25 cellular contexts compared by ENCODE assay signal in genomic region chr12:124725612-124726237, GRCh38.
DNase-seq lines count a peak whose midpoint lies in the region; ATAC-seq and TF ChIP-seq lines count a peak whose summit lies in the region.
"Had no signal": no experiment of that assay in that cellular context is flagged by ENCODE, and none has a peak within 500 bp of the region (broad histone marks: within the 10 kb centered on the region; RNA-seq: fewer than 3 reads in every experiment).

No MANE protein-coding gene starts in this region.

- H3K4me1 Mint-ChIP-seq in dendritic cell treated with granulocyte-macrophage colony-stimulating factor and Interleukin-4, amounts not matched to agents 40 ng/mL and 50 ng/mL, for 4 days (ENCODE audit: low read depth) = peaks cover 48% of the 10 kb centered on the region
- peaks cover 44% of the 10 kb centered on the region for H3K4me1 Mint-ChIP-seq in osteocyte (ENCODE audit: unreplicated experiment)
- H3K4me1 Mint-ChIP-seq: activated CD4-positive, alpha-beta T cell treated with anti-CD3 and anti-CD28 coated beads, Interleukin-2, amount 10 ng/mL, durations not matched to agents 24 days and 14 days; GM23338 had no signal

- peak overlapping the region in 3 of 11 experiments; percentile 14 to 62 (median 46); a peak in 6 of 22 replicates for H3K9ac ChIP-seq in BLaER1 treated with 17β-estradiol and CSF1 and Interleukin-3, amounts not matched to agents 10 nM and 100 nM

- 83% methylated on average over 7 of the region's 7 CpGs for WGBS in right cardiac atrium

- no peaks in the 10 kb centered on the region for H3K9me3 Mint-ChIP-seq in dendritic cell treated with granulocyte-macrophage colony-stimulating factor and Interleukin-4, amounts not matched to agents 40 ng/mL and 50 ng/mL, for 4 days
- H3K9me3 Mint-ChIP-seq in osteocyte (ENCODE audit: unreplicated experiment) = peaks cover 4% of the 10 kb centered on the region
- H3K9me3 Mint-ChIP-seq: activated CD4-positive, alpha-beta T cell treated with anti-CD3 and anti-CD28 coated beads, Interleukin-2, amount 10 ng/mL, durations not matched to agents 24 days and 14 days; activated T-cell treated with anti-CD3 and anti-CD28 coated beads, Interleukin-2, amount 50 U/mL, for 4 hours; GM23338; stimulated activated naive CD8-positive, alpha-beta T cell treated with anti-CD3 and anti-CD28 coated beads, Interleukin-15, amount 100 ng/mL, for 72 hours had no signal

- peaks cover 6 to 14% (median 12%) of the 10 kb centered on the region in 11 experiments; a peak in 20 of 22 replicates for H3K9me3 ChIP-seq in BLaER1 treated with 17β-estradiol and CSF1 and Interleukin-3, amounts not matched to agents 10 nM and 100 nM (replicated peaks in 1 of 11)
- H3K9me3 ChIP-seq in right cardiac atrium (ENCODE audit: control insufficient read depth, low read length) (no peaks in the 10 kb centered on the region), osteoblast (ENCODE audit: low read depth, low read length) (no peaks in the 10 kb centered on the region)

- H3K36me3 Mint-ChIP-seq in dendritic cell treated with granulocyte-macrophage colony-stimulating factor and Interleukin-4, amounts not matched to agents 40 ng/mL and 50 ng/mL, for 4 days (ENCODE audit: low read depth) = no peaks in the 10 kb centered on the region
- H3K36me3 Mint-ChIP-seq in osteocyte (ENCODE audit: unreplicated experiment) = no peaks in the 10 kb centered on the region

- H3K4me3 Mint-ChIP-seq in dendritic cell treated with granulocyte-macrophage colony-stimulating factor and Interleukin-4, amounts not matched to agents 40 ng/mL and 50 ng/mL, for 4 days = no peak overlapping the region
- no peak overlapping the region for H3K4me3 Mint-ChIP-seq in osteocyte (ENCODE audit: unreplicated experiment)
- H3K4me3 Mint-ChIP-seq: activated CD4-positive, alpha-beta T cell treated with anti-CD3 and anti-CD28 coated beads, Interleukin-2, amount 10 ng/mL, durations not matched to agents 24 days and 14 days; activated T-cell treated with anti-CD3 and anti-CD28 coated beads, Interleukin-2, amount 50 U/mL, for 4 hours; GM23338; stimulated activated naive CD8-positive, alpha-beta T cell treated with anti-CD3 and anti-CD28 coated beads, Interleukin-15, amount 100 ng/mL, for 72 hours had no signal

- no peaks in the 10 kb centered on the region for H3K27me3 ChIP-seq in BLaER1 treated with 17β-estradiol and CSF1 and Interleukin-3, amounts not matched to agents 10 nM and 100 nM
- no peaks in the 10 kb centered on the region for H3K27me3 ChIP-seq in right cardiac atrium (ENCODE audit: control insufficient read depth, insufficient read depth)
- H3K27me3 ChIP-seq in osteoblast (ENCODE audit: insufficient read depth, low read length) = no peaks in the 10 kb centered on the region

- peak overlapping the region; percentile 90 for H3K27ac Mint-ChIP-seq in dendritic cell treated with granulocyte-macrophage colony-stimulating factor and Interleukin-4, amounts not matched to agents 40 ng/mL and 50 ng/mL, for 4 days
- H3K27ac Mint-ChIP-seq in osteocyte (ENCODE audit: unreplicated experiment) = no peak overlapping the region
- H3K27ac Mint-ChIP-seq: activated CD4-positive, alpha-beta T cell treated with anti-CD3 and anti-CD28 coated beads, Interleukin-2, amount 10 ng/mL, durations not matched to agents 24 days and 14 days; GM23338; naive B cell; stimulated activated naive CD8-positive, alpha-beta T cell treated with anti-CD3 and anti-CD28 coated beads, Interleukin-15, amount 100 ng/mL, for 72 hours had no signal

- DNase-seq in right cardiac atrium (no peak), osteoblast (ENCODE audit: insufficient read length, low spot score, missing footprints) (no peak), osteocyte (ENCODE audit: extremely low spot score, unreplicated experiment) (no peak), amniotic stem cell (lab: John Stamatoyannopoulos, UW) (no peak), 8988T (no peak)
- DNase-seq: ACHN; activated CD4-positive, alpha-beta T cell treated with anti-CD3 and anti-CD28 coated beads, Interleukin-2, amount 10 ng/mL, durations not matched to agents 24 days and 14 days; activated T-cell treated with anti-CD3 and anti-CD28 coated beads, Interleukin-2, amount 50 U/mL, for 4 hours; amygdala; cortex of kidney; KG1; kidney glomerular epithelial cell; naive B cell; NCI-H1436 treated with DMSO at 0.1 percent for 48 hours; NCI-H524; occipital lobe; stimulated activated naive CD8-positive, alpha-beta T cell treated with anti-CD3 and anti-CD28 coated beads, Interleukin-15, amount 100 ng/mL, for 72 hours; WERI-Rb-1 had no signal

- H3K79me2 ChIP-seq in osteoblast (ENCODE audit: insufficient read depth, low read length) = no peaks in the 10 kb centered on the region

- no peak overlapping the region for H2AFZ ChIP-seq in osteoblast (ENCODE audit: low read length)
- H2AFZ ChIP-seq: GM23338 had no signal

- ATAC-seq in right cardiac atrium = no peak
- ATAC-seq: activated T-cell treated with anti-CD3 and anti-CD28 coated beads, Interleukin-2, amount 50 U/mL, for 4 hours; GM23338; sciatic nerve; SK-N-SH treated with all-trans-retinoic acid at 6 μM for 48 hours; stimulated activated naive CD8-positive, alpha-beta T cell treated with anti-CD3 and anti-CD28 coated beads, Interleukin-15, amount 100 ng/mL, for 72 hours had no signal

- H4K20me1 ChIP-seq in BLaER1 treated with 17β-estradiol and CSF1 and Interleukin-3, amounts not matched to agents 10 nM and 100 nM = no peaks in the 10 kb centered on the region
- no peaks in the 10 kb centered on the region for H4K20me1 ChIP-seq in osteoblast (ENCODE audit: insufficient read depth, low read length)

- H3K27ac ChIP-seq in BLaER1 treated with 17β-estradiol and CSF1 and Interleukin-3, amounts not matched to agents 10 nM and 100 nM = peak overlapping the region in 9 of 11 experiments; percentile 38 to 83 (median 63); a peak in 15 of 22 replicates
- peak overlapping the region; percentile 46 for H3K27ac ChIP-seq in right cardiac atrium (ENCODE audit: low read length)
- H3K27ac ChIP-seq in skin epidermis = peak overlapping the region in 14 of 21 experiments; percentile 4 to 80 (median 62)
- H3K27ac ChIP-seq in osteoblast (ENCODE audit: low read depth, low read length) = no peak overlapping the region
- H3K27ac ChIP-seq: C4-2B, WERI-Rb-1 had no signal

- peaks cover 39 to 76% (median 50%) of the 10 kb centered on the region in 10 experiments for H3K4me1 ChIP-seq in BLaER1 treated with 17β-estradiol and CSF1 and Interleukin-3, amounts not matched to agents 10 nM and 100 nM
- H3K4me1 ChIP-seq in right cardiac atrium (ENCODE audit: control insufficient read depth, insufficient read depth, low read length) (no peaks in the 10 kb centered on the region), osteoblast (ENCODE audit: insufficient read depth, low read length) (peaks cover 8% of the 10 kb centered on the region)

- intact Hi-C loops in dendritic cell treated with granulocyte-macrophage colony-stimulating factor and Interleukin-4, amounts not matched to agents 40 ng/mL and 50 ng/mL, for 4 days (cut with micrococcal nuclease) = loop anchor here (2.0 to 5.0 kb wide), 2 partner anchors 13 to 43 kb away; no protein-coding TSS in a partner anchor
- intact Hi-C loops in right cardiac atrium (cut with DNase I) = no loop called here

- H3K4me3 ChIP-seq in BLaER1 treated with 17β-estradiol and CSF1 and Interleukin-3, amounts not matched to agents 10 nM and 100 nM = no peak overlapping the region
- H3K4me3 ChIP-seq in right cardiac atrium (ENCODE audit: low read length) (no peak overlapping the region), skin epidermis (no peak overlapping the region), osteoblast (ENCODE audit: insufficient read depth, low read length) (no peak overlapping the region)
- H3K4me3 ChIP-seq: GM23338 had no signal

- no peaks in the 10 kb centered on the region for H3K27me3 Mint-ChIP-seq in dendritic cell treated with granulocyte-macrophage colony-stimulating factor and Interleukin-4, amounts not matched to agents 40 ng/mL and 50 ng/mL, for 4 days
- no peaks in the 10 kb centered on the region for H3K27me3 Mint-ChIP-seq in osteocyte (ENCODE audit: unreplicated experiment)

- H3K4me2 ChIP-seq in BLaER1 treated with 17β-estradiol and CSF1 and Interleukin-3, amounts not matched to agents 10 nM and 100 nM = peak overlapping the region; percentile 26 to 84 (median 55); a peak in 19 of 22 replicates
- no peak overlapping the region for H3K4me2 ChIP-seq in osteoblast (ENCODE audit: insufficient read depth, low read length)
- H3K4me2 ChIP-seq: GM23338 had no signal

- TF ChIP-seq CTCF in osteoblast (IDR thresholded peaks at IDR 0.05; ENCODE audit: extremely low read depth, low read depth, low read length) (no peak), osteocyte (IDR thresholded peaks at IDR 0.05) (no peak)

- no peaks in the 10 kb centered on the region for H3K36me3 ChIP-seq in BLaER1 treated with 17β-estradiol and CSF1 and Interleukin-3, amounts not matched to agents 10 nM and 100 nM
- H3K36me3 ChIP-seq in osteoblast (ENCODE audit: insufficient read depth, low read length) = no peaks in the 10 kb centered on the region
- H3K36me3 ChIP-seq: WERI-Rb-1 had no signal
